Comparison of ENCODE assay signal across 17 cellular contexts in genomic region chr4:28211714-28212470, GRCh38.
A peak's percentile ranks its signal among the peaks of the same experiment; 100 is the strongest.
DNase-seq lines count a peak whose midpoint lies in the region; ATAC-seq and TF ChIP-seq lines count a peak whose summit lies in the region.
"Had no signal": no experiment of that assay in that cellular context is flagged by ENCODE, and none has a peak within 500 bp of the region (broad histone marks: within the 10 kb centered on the region; RNA-seq: fewer than 3 reads in every experiment).

No MANE protein-coding gene starts in this region.

- no peaks in the 10 kb centered on the region for H3K27me3 ChIP-seq in brain microvascular endothelial cell (replicated peaks)
- H3K27me3 ChIP-seq: MG63 had no signal

- H3K9me3 Mint-ChIP-seq in HFFc6, result no peaks in the 10 kb centered on the region
- peaks cover 4% of the 10 kb centered on the region for H3K9me3 Mint-ChIP-seq in chondrocyte (ENCODE audit: low read depth)

- H3K27me3 Mint-ChIP-seq in HFFc6 (ENCODE audit: insufficient read depth), result no peaks in the 10 kb centered on the region
- no peaks in the 10 kb centered on the region for H3K27me3 Mint-ChIP-seq in chondrocyte (ENCODE audit: low read depth)

- H3K36me3 Mint-ChIP-seq in HFFc6 (ENCODE audit: low read depth) (peaks cover 5% of the 10 kb centered on the region), chondrocyte (ENCODE audit: low read depth) (no peaks in the 10 kb centered on the region)

- TF ChIP-seq CTCF in AG09309 (IDR thresholded peaks at IDR 0.05; ENCODE audit: control insufficient read depth, insufficient read depth, low read depth, low read length, missing control alignments) (no peak), HFFc6 (IDR thresholded peaks at IDR 0.05) (no peak), brain microvascular endothelial cell (IDR thresholded peaks at IDR 0.05; ENCODE audit: low read depth, low read length, missing control alignments) (no peak), chondrocyte (IDR thresholded peaks at IDR 0.05) (no peak)

- H3K4me1 Mint-ChIP-seq in HFFc6 (ENCODE audit: low read depth) (peaks cover 38% of the 10 kb centered on the region), chondrocyte (ENCODE audit: low read depth) (peaks cover 7% of the 10 kb centered on the region)

- H3K4me3 Mint-ChIP-seq in HFFc6 (no peak overlapping the region), chondrocyte (ENCODE audit: unreplicated experiment) (no peak overlapping the region)

- H3K27ac ChIP-seq in brain microvascular endothelial cell, result peak overlapping the region; percentile 11
- H3K27ac ChIP-seq: C4-2B had no signal

- peak; percentile 17 for DNase-seq in AG09309 (ENCODE audit: low read depth)
- DNase-seq in HFFc6, result peak; percentile 64
- DNase-seq in brain microvascular endothelial cell, result peak; percentile 29
- DNase-seq in myocyte (ENCODE audit: low read depth), result peak; percentile 3
- no peak for DNase-seq in chondrocyte (ENCODE audit: low spot score)
- DNase-seq in NCI-H526 treated with DMSO at 0.1 percent for 48 hours (lab: John Stamatoyannopoulos, UW), result no peak
- no peak for DNase-seq in cerebellar nuclear complex (lab: John Stamatoyannopoulos, UW)
- DNase-seq: DND-41, Karpas-422, MG63, NCI-H1105, NCI-H187, NCI-H774, RPMI8226, SIG-M5 had no signal

- in situ Hi-C loops in brain microvascular endothelial cell (cut with HindIII; ENCODE audit: low pct_ligation_motif_present, low sequenced_read_pairs), result no loop called here

- ATAC-seq in HG02571 (IDR thresholded peaks at IDR 0.05; ENCODE audit: unreplicated experiment), result no peak

- peak overlapping the region; percentile 61; the same call in 1 of the 2 replicates for H3K27ac Mint-ChIP-seq in HFFc6
- H3K27ac Mint-ChIP-seq in chondrocyte (ENCODE audit: unreplicated experiment), result no peak overlapping the region

- no peak overlapping the region for H3K4me3 ChIP-seq in AG09309 (ENCODE audit: control insufficient read depth, low read depth, low read length)
- no peak overlapping the region for H3K4me3 ChIP-seq in brain microvascular endothelial cell (ENCODE audit: low read depth, low read length)
- H3K4me3 ChIP-seq: MG63 had no signal

- no peaks in the 10 kb centered on the region for H3K36me3 ChIP-seq in brain microvascular endothelial cell (replicated peaks)
- H3K36me3 ChIP-seq: MG63 had no signal

Comparison
In these comparisons a context has a peak if more than half of its experiments do, and no peak if none do; other contexts are left out.
1. DNase-seq: peak in AG09309 (single experiment), HFFc6 (single experiment), brain microvascular endothelial cell (single experiment) and myocyte (single experiment); none in chondrocyte (single experiment), NCI-H526 treated with DMSO at 0.1 percent for 48 hours (single experiment) and cerebellar nuclear complex (0 of 2).